Comparison of ENCODE assay signal across 1 cellular context in the genomic region with DNA sequence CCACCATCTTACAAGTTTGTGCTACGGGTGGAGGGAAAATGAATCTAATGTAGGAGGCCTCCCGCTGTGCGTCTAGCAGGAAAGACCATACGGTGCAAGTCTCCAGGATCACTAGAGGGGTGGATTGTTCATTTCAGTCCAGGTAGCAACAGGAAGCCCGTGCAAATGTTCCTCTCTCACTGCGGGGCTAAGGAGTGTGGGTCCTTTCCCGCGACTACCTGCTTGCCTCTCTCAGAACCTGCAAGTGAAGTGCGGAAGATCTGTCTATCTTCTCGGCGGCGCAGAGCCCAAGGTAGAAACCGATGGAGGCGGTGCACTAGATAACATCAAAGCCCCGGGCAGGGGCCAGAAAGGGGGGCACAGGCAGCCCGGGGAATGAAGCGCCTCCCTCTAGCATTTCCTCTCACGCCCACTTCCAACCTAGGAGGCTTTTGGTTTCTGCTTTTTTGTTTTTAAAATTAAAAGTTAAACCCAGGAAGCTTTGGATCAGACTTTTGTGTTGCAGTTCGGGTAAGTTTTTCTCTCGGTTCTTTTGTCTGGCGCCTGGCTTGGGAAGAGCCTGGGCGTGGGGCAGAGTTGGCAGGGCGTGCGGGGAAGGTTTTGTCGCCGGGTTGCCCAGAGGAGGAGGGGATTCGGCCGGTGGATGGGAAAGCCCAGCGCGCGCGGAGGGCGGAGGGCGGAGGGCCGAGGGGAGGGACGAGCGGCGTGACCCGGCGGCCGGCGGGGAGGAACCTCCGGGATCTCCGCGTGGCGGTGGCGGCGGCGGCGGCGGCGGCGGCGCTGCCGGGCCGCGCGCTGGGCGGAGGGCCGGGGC.
TF ChIP-seq lines count a peak whose summit lies in the region.

No MANE protein-coding gene starts in this region.

TF ChIP-seq in HepG2, 621 proteins besides CTCF, POLR2A, EP300 and RAD21 (continued from another document and continues in another):
- TF ChIP-seq, protein P1, sequence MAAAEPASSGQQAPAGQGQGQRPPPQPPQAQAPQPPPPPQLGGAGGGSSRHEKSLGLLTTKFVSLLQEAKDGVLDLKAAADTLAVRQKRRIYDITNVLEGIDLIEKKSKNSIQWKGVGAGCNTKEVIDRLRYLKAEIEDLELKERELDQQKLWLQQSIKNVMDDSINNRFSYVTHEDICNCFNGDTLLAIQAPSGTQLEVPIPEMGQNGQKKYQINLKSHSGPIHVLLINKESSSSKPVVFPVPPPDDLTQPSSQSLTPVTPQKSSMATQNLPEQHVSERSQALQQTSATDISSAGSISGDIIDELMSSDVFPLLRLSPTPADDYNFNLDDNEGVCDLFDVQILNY (CRISPR knock-in tag; conservative IDR thresholded peaks at IDR 0.05) = no peak
- TF ChIP-seq RARA (CRISPR knock-in tag; IDR thresholded peaks at IDR 0.05) (peak; percentile 53), ZNF451 (CRISPR knock-in tag; IDR thresholded peaks at IDR 0.05) (peak; percentile 66; the same call in 1 of the 2 replicates), PAWR (CRISPR knock-in tag; IDR thresholded peaks at IDR 0.05; ENCODE audit: borderline replicate concordance) (no peak), BRCA1 (CRISPR knock-in tag; IDR thresholded peaks at IDR 0.05) (peak; percentile 61; the same call in 1 of the 2 replicates), ZNF546 (CRISPR knock-in tag; conservative IDR thresholded peaks at IDR 0.05) (0 out of 2 replicates have a peak, but pooled peaks have one; percentile 55), HDAC1 (CRISPR knock-in tag; IDR thresholded peaks at IDR 0.05) (peak; percentile 81), ZNF788 (CRISPR knock-in tag; IDR thresholded peaks at IDR 0.05; ENCODE audit: borderline replicate concordance) (peak; percentile 59; the same call in 1 of the 2 replicates), WIZ (CRISPR knock-in tag; IDR thresholded peaks at IDR 0.05) (0 out of 2 replicates have a peak, but pooled peaks have one; percentile 22), DNMT1 (CRISPR knock-in tag; IDR thresholded peaks at IDR 0.05) (no peak), ZNF264 (CRISPR knock-in tag; IDR thresholded peaks at IDR 0.05) (no peak), HMGA1 (CRISPR knock-in tag; conservative IDR thresholded peaks at IDR 0.05) (no peak), ZNF205 (CRISPR knock-in tag; IDR thresholded peaks at IDR 0.05) (0 out of 2 replicates have a peak, but pooled peaks have one; percentile 27), TCF12 (IDR thresholded peaks at IDR 0.05) (no peak), TCF12 (CRISPR knock-in tag; IDR thresholded peaks at IDR 0.05) (peak; percentile 66; the same call in 1 of the 2 replicates), ZNF496 (CRISPR knock-in tag; IDR thresholded peaks at IDR 0.05; ENCODE audit: insufficient replicate concordance) (no peak), KAT8 (CRISPR knock-in tag; IDR thresholded peaks at IDR 0.05) (peak; percentile 70), HOXA7 (CRISPR knock-in tag; IDR thresholded peaks at IDR 0.05) (no peak), ARNTL (CRISPR knock-in tag; IDR thresholded peaks at IDR 0.05) (peak; percentile 73), SIX1 (CRISPR knock-in tag; IDR thresholded peaks at IDR 0.05; ENCODE audit: borderline replicate concordance) (no peak), HNRNPK (IDR thresholded peaks at IDR 0.05; ENCODE audit: low read depth, low read length, poor library complexity, severe bottlenecking) (no peak), HOXA3 (CRISPR knock-in tag; IDR thresholded peaks at IDR 0.05) (peak; percentile 53; the same call in 1 of the 2 replicates), AKAP8 (CRISPR knock-in tag; IDR thresholded peaks at IDR 0.05) (peak; percentile 65; the same call in 1 of the 2 replicates), ZNF30 (CRISPR knock-in tag; IDR thresholded peaks at IDR 0.05) (no peak), ZNF337 (CRISPR knock-in tag; IDR thresholded peaks at IDR 0.05; ENCODE audit: borderline replicate concordance, low read depth) (no peak), PAX8 (CRISPR knock-in tag; IDR thresholded peaks at IDR 0.05; ENCODE audit: borderline replicate concordance) (0 out of 2 replicates have a peak, but pooled peaks have one; percentile 54), GLI4 (CRISPR knock-in tag; IDR thresholded peaks at IDR 0.05; ENCODE audit: borderline replicate concordance) (peak; percentile 83; the same call in 1 of the 2 replicates), ZMYM4 (CRISPR knock-in tag; IDR thresholded peaks at IDR 0.05) (peak; percentile 72)
- TF ChIP-seq, protein P2, sequence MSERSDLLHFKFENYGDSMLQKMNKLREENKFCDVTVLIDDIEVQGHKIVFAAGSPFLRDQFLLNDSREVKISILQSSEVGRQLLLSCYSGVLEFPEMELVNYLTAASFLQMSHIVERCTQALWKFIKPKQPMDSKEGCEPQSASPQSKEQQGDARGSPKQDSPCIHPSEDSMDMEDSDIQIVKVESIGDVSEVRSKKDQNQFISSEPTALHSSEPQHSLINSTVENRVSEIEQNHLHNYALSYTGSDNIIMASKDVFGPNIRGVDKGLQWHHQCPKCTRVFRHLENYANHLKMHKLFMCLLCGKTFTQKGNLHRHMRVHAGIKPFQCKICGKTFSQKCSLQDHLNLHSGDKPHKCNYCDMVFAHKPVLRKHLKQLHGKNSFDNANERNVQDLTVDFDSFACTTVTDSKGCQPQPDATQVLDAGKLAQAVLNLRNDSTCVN (CRISPR knock-in tag; IDR thresholded peaks at IDR 0.05; ENCODE audit: borderline replicate concordance) = peak; percentile 63; the same call in 1 of the 2 replicates
- TF ChIP-seq, protein P3, sequence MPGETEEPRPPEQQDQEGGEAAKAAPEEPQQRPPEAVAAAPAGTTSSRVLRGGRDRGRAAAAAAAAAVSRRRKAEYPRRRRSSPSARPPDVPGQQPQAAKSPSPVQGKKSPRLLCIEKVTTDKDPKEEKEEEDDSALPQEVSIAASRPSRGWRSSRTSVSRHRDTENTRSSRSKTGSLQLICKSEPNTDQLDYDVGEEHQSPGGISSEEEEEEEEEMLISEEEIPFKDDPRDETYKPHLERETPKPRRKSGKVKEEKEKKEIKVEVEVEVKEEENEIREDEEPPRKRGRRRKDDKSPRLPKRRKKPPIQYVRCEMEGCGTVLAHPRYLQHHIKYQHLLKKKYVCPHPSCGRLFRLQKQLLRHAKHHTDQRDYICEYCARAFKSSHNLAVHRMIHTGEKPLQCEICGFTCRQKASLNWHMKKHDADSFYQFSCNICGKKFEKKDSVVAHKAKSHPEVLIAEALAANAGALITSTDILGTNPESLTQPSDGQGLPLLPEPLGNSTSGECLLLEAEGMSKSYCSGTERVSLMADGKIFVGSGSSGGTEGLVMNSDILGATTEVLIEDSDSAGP (CRISPR knock-in tag; IDR thresholded peaks at IDR 0.05; ENCODE audit: borderline replicate concordance) = peak; percentile 80
- TF ChIP-seq, protein P4, sequence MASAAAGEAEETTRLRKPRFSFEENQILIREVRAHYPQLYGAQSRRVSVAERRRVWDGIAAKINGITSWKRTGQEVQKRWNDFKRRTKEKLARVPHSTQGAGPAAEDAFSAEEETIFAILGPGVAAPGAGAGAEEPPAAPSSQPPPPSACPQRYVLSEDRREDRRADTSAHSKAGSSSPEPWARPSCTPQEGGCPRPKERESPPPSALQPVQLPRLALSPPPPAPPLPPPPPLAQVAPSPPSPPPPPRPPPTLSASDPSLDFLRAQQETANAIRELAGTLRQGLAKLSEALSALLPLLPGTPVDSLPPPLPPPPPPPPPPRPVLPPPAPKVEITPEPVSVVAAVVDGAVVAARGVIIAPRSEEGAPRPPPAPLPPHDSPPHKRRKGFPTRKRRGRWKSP (CRISPR knock-in tag; IDR thresholded peaks at IDR 0.05) = peak; percentile 69
- TF ChIP-seq, protein P5, sequence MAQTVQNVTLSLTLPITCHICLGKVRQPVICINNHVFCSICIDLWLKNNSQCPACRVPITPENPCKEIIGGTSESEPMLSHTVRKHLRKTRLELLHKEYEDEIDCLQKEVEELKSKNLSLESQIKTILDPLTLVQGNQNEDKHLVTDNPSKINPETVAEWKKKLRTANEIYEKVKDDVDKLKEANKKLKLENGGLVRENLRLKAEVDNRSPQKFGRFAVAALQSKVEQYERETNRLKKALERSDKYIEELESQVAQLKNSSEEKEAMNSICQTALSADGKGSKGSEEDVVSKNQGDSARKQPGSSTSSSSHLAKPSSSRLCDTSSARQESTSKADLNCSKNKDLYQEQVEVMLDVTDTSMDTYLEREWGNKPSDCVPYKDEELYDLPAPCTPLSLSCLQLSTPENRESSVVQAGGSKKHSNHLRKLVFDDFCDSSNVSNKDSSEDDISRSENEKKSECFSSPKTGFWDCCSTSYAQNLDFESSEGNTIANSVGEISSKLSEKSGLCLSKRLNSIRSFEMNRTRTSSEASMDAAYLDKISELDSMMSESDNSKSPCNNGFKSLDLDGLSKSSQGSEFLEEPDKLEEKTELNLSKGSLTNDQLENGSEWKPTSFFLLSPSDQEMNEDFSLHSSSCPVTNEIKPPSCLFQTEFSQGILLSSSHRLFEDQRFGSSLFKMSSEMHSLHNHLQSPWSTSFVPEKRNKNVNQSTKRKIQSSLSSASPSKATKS (CRISPR knock-in tag; IDR thresholded peaks at IDR 0.05) = peak; percentile 60; the same call in 1 of the 2 replicates
- TF ChIP-seq, protein P6, sequence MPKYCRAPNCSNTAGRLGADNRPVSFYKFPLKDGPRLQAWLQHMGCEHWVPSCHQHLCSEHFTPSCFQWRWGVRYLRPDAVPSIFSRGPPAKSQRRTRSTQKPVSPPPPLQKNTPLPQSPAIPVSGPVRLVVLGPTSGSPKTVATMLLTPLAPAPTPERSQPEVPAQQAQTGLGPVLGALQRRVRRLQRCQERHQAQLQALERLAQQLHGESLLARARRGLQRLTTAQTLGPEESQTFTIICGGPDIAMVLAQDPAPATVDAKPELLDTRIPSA (CRISPR knock-in tag; IDR thresholded peaks at IDR 0.05; ENCODE audit: borderline replicate concordance) = no peak
- TF ChIP-seq, protein P7, sequence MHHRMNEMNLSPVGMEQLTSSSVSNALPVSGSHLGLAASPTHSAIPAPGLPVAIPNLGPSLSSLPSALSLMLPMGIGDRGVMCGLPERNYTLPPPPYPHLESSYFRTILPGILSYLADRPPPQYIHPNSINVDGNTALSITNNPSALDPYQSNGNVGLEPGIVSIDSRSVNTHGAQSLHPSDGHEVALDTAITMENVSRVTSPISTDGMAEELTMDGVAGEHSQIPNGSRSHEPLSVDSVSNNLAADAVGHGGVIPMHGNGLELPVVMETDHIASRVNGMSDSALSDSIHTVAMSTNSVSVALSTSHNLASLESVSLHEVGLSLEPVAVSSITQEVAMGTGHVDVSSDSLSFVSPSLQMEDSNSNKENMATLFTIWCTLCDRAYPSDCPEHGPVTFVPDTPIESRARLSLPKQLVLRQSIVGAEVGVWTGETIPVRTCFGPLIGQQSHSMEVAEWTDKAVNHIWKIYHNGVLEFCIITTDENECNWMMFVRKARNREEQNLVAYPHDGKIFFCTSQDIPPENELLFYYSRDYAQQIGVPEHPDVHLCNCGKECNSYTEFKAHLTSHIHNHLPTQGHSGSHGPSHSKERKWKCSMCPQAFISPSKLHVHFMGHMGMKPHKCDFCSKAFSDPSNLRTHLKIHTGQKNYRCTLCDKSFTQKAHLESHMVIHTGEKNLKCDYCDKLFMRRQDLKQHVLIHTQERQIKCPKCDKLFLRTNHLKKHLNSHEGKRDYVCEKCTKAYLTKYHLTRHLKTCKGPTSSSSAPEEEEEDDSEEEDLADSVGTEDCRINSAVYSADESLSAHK (CRISPR knock-in tag; IDR thresholded peaks at IDR 0.05; ENCODE audit: borderline replicate concordance) = no peak; the same call in 1 of the 2 replicates
- TF ChIP-seq, protein P8, sequence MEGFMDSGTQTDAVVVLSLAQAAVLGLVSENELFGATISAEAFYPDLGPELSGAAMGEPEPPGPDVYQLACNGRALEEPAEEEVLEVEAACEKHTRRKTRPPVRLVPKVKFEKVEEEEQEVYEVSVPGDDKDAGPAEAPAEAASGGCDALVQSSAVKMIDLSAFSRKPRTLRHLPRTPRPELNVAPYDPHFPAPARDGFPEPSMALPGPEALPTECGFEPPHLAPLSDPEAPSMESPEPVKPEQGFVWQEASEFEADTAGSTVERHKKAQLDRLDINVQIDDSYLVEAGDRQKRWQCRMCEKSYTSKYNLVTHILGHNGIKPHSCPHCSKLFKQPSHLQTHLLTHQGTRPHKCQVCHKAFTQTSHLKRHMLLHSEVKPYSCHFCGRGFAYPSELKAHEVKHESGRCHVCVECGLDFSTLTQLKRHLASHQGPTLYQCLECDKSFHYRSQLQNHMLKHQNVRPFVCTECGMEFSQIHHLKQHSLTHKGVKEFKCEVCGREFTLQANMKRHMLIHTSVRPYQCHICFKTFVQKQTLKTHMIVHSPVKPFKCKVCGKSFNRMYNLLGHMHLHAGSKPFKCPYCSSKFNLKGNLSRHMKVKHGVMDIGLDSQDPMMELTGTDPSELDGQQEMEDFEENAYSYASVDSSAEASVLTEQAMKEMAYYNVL (CRISPR knock-in tag; IDR thresholded peaks at IDR 0.05; ENCODE audit: borderline replicate concordance) = peak; percentile 88; the same call in 1 of the 2 replicates
- TF ChIP-seq, protein P9, sequence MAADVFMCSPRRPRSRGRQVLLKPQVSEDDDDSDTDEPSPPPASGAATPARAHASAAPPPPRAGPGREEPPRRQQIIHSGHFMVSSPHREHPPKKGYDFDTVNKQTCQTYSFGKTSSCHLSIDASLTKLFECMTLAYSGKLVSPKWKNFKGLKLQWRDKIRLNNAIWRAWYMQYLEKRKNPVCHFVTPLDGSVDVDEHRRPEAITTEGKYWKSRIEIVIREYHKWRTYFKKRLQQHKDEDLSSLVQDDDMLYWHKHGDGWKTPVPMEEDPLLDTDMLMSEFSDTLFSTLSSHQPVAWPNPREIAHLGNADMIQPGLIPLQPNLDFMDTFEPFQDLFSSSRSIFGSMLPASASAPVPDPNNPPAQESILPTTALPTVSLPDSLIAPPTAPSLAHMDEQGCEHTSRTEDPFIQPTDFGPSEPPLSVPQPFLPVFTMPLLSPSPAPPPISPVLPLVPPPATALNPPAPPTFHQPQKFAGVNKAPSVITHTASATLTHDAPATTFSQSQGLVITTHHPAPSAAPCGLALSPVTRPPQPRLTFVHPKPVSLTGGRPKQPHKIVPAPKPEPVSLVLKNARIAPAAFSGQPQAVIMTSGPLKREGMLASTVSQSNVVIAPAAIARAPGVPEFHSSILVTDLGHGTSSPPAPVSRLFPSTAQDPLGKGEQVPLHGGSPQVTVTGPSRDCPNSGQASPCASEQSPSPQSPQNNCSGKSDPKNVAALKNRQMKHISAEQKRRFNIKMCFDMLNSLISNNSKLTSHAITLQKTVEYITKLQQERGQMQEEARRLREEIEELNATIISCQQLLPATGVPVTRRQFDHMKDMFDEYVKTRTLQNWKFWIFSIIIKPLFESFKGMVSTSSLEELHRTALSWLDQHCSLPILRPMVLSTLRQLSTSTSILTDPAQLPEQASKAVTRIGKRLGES (CRISPR knock-in tag; IDR thresholded peaks at IDR 0.05; ENCODE audit: borderline replicate concordance) = no peak
- TF ChIP-seq, protein P10, sequence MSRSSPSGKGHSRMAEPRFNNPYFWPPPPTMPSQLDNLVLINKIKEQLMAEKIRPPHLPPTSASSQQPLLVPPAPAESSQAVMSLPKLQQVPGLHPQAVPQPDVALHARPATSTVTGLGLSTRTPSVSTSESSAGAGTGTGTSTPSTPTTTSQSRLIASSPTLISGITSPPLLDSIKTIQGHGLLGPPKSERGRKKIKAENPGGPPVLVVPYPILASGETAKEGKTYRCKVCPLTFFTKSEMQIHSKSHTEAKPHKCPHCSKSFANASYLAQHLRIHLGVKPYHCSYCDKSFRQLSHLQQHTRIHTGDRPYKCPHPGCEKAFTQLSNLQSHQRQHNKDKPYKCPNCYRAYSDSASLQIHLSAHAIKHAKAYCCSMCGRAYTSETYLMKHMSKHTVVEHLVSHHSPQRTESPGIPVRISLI (CRISPR knock-in tag; IDR thresholded peaks at IDR 0.05; ENCODE audit: borderline replicate concordance) = peak; percentile 18; the same call in 1 of the 2 replicates
- TF ChIP-seq, protein P11, sequence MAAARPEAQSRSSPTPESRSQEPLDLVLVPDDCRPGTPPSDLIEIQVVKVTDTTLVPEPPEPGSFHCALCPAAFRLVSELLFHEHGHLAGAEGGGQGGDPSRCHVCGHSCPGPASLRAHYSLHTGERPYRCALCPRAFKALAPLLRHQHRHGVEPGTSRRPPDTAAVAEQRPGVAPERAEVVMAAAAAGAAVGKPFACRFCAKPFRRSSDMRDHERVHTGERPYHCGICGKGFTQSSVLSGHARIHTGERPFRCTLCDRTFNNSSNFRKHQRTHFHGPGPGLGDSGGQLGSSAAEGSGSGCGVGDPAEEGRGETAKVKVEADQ (CRISPR knock-in tag; IDR thresholded peaks at IDR 0.05; ENCODE audit: borderline replicate concordance) = peak; percentile 39; the same call in 1 of the 2 replicates
